Comparison of ENCODE assay signal across 10 cellular contexts in the genomic region with DNA sequence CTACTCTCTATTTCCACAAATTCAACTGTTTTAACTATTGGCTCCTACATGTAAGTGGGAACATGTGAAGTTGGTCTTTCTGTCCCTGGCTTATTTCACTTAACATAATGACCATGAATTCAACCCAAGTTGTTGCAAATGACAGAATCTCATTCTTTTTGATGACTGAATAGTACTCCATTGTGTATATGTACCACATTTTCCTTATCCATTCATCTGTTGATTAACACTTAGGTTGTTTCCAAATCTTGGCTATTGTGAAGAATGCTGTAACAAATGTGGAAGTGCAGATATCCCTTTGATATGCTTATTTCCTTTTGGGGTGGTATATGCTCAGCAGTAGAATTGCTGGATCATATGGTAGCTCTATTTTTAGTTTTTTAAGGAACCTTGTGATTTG. TPM values are rescaled to one million over a fixed set of nuclear protein-coding genes. Genes with fewer than 3 reads are reported as not detected.
"Had no signal": no experiment of that assay in that cellular context is flagged by ENCODE, and none has a peak within 500 bp of the region (broad histone marks: within the 10 kb centered on the region; RNA-seq: fewer than 3 reads in every experiment).

No MANE protein-coding gene starts in this region.

- H3K27ac ChIP-seq: HL-60, KMS-11 had no signal

- H3K9ac ChIP-seq: KMS-11 had no signal

- FAIRE-seq: HepG2, HTR-8/SVneo had no signal

- DNase-seq: IMR-90, KBM-7, KG1 had no signal

- ATAC-seq: HepG2 had no signal

- H3K4me2 ChIP-seq: KMS-11 had no signal

RNA-seq across cellular contexts. Expression of gene GBP6, which starts 33.0 kb away (rescaled TPM):
- total RNA-seq: HepG2, HT-29, HT1080, IMR-90 had no signal
- polyA plus RNA-seq: HepG2, IgD-negative memory B cell, IMR-90 had no signal
